In the genomic region with DNA sequence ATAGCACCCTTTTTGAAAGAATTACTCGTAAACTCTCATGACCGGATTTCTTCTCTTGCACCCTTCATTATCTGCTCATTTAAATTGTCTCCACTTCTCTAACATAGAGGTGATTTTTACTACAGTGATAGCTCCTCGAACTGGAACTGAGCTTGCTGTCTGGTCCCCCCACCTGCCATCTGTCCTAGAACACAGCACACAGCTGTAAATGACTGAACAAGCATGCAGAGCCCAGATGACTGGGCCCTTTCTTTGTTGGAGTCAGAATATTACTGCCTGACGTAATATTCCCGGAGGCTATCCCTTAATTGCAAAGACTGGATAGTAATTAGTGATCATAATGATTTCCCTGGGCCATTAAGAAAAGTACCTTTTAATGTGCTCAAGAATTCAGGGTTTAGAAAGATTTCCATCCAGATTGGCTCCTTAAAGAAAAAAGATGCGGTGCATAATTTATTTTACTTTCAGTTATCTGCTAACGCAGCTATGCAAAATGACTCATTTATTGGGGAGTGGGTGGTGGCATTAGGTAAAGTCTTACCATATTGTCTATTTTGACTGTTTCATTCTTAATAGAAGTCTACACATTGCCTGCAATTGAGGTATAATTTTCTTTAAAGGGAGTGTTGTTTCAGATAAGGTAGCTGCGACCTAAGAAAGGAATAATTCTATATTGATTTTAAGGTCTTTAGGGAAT, we compare ENCODE assay signal across 11 cellular contexts.
A peak's percentile ranks its signal among the peaks of the same experiment; 100 is the strongest.
DNase-seq lines count a peak whose midpoint lies in the region; ATAC-seq and TF ChIP-seq lines count a peak whose summit lies in the region.
"Had no signal": no experiment of that assay in that cellular context is flagged by ENCODE, and none has a peak within 500 bp of the region (broad histone marks: within the 10 kb centered on the region; RNA-seq: fewer than 3 reads in every experiment).

No MANE protein-coding gene starts in this region.

- 85 to 87% methylated on average over 3 to 5 of the region's 8 CpGs for WGBS in mesodermal cell (ENCODE audit: insufficient coverage in 2 of 2), 2 experiments
- WGBS in body of pancreas, 2 donors = 83 to 90% methylated on average over 8 of the region's 8 CpGs

- TF ChIP-seq CTCF in Calu3 (IDR thresholded peaks at IDR 0.05; ENCODE audit: unreplicated experiment) = no peak
- no peak for TF ChIP-seq CTCF in body of pancreas (IDR thresholded peaks at IDR 0.05)

- H3K9ac ChIP-seq in BLaER1 = no peak overlapping the region

- peaks cover 4% of the 10 kb centered on the region for H3K36me3 Mint-ChIP-seq in Calu3 (ENCODE audit: insufficient read depth, unreplicated experiment)

- H3K4me1 ChIP-seq in BLaER1 (peaks cover 32% of the 10 kb centered on the region), mesodermal cell (ENCODE audit: control insufficient read depth, insufficient read depth, low read length, poor library complexity, severe bottlenecking) (peaks cover 21% of the 10 kb centered on the region), body of pancreas (no peaks in the 10 kb centered on the region)

- no peak for ATAC-seq in body of pancreas

- H3K4me3 ChIP-seq in BLaER1 (no peak overlapping the region), mesodermal cell (ENCODE audit: extremely low read depth, insufficient read depth, low read length, poor library complexity, severe bottlenecking) (no peak overlapping the region), body of pancreas (no peak overlapping the region)
- H3K4me3 ChIP-seq: upper lobe of left lung had no signal

- H3K4me1 Mint-ChIP-seq in Calu3 (ENCODE audit: low read depth, unreplicated experiment) = peaks cover 48% of the 10 kb centered on the region

- TF ChIP-seq POLR2A in body of pancreas (IDR thresholded peaks at IDR 0.05) = no peak

- no peaks in the 10 kb centered on the region for H3K27me3 Mint-ChIP-seq in Calu3 (ENCODE audit: unreplicated experiment)

- peak overlapping the region; percentile 20; the same call in 1 of the 2 replicates for H3K4me2 ChIP-seq in BLaER1

- H3K27ac ChIP-seq in BLaER1 (no peak overlapping the region), mesodermal cell (ENCODE audit: low read depth, low read length, severe bottlenecking) (peak overlapping the region; percentile 41), body of pancreas (no peak overlapping the region)
- H3K27ac ChIP-seq: RWPE1, upper lobe of left lung had no signal

- H3K9me3 ChIP-seq in BLaER1 = 0 out of 2 replicates have a peak, but pooled peaks cover 5% of the 10 kb centered on the region
- no peaks in the 10 kb centered on the region for H3K9me3 ChIP-seq in mesodermal cell (ENCODE audit: control insufficient read depth, low read length)
- no peaks in the 10 kb centered on the region for H3K9me3 ChIP-seq in body of pancreas
- H3K9me3 ChIP-seq: upper lobe of left lung had no signal

- H3K27me3 ChIP-seq in BLaER1 (no peaks in the 10 kb centered on the region), body of pancreas (no peaks in the 10 kb centered on the region)
- H3K27me3 ChIP-seq: upper lobe of left lung had no signal

- peaks cover 100% of the 10 kb centered on the region for H4K20me1 ChIP-seq in BLaER1

- intact Hi-C loops in Calu3 (cut with micrococcal nuclease; ENCODE audit: unreplicated experiment) (no loop called here), body of pancreas (cut with DNase I) (no loop called here)

- no TSS peak for BruUV-seq in Calu3 (replicated peaks; lab: Mats Ljungman, UMichigan)

- no peak overlapping the region for H3K4me3 Mint-ChIP-seq in Calu3 (ENCODE audit: low read depth, unreplicated experiment)

- peaks cover 18% of the 10 kb centered on the region for H3K36me3 ChIP-seq in BLaER1
- peaks cover 3% of the 10 kb centered on the region for H3K36me3 ChIP-seq in mesodermal cell (ENCODE audit: control insufficient read depth, insufficient read depth, low read length)
- H3K36me3 ChIP-seq in body of pancreas (replicated peaks in 1 of 2; ENCODE audit: insufficient read depth in 1 of 2, low read depth in 2 of 2) = no peaks in the 10 kb centered on the region
- H3K36me3 ChIP-seq: upper lobe of left lung had no signal

- DNase-seq in EH (ENCODE audit: low read depth) (peak; percentile 41), NCI-H526 (lab: John Stamatoyannopoulos, UW) (peak; percentile 17 to 22), Calu3 (no peak), NCI-H345 treated with DMSO at 0.1 percent for 48 hours (lab: John Stamatoyannopoulos, UW; ENCODE audit: unreplicated experiment) (no peak), globus pallidus (ENCODE audit: low spot score) (no peak), body of pancreas (no peak)
- DNase-seq: NCI-H2029 treated with DMSO at 0.1 percent for 48 hours had no signal

- CTCF ChIA-PET in Calu3 (lab: Charles Lee) = no interaction called here

- peaks cover 2% of the 10 kb centered on the region for H3K9me3 Mint-ChIP-seq in Calu3 (ENCODE audit: low read depth, unreplicated experiment)

- no peak overlapping the region for H3K27ac Mint-ChIP-seq in Calu3 (ENCODE audit: unreplicated experiment)

Comparison
In these comparisons a context has a peak if more than half of its experiments do, and no peak if none do; other contexts are left out.
1. DNase-seq: peak in EH (single experiment) and NCI-H526 (2 of 2); none in Calu3 (single experiment), NCI-H345 treated with DMSO at 0.1 percent for 48 hours (single experiment), globus pallidus (single experiment) and body of pancreas (0 of 4).